31 cellular contexts compared by ENCODE assay signal in the genomic region with DNA sequence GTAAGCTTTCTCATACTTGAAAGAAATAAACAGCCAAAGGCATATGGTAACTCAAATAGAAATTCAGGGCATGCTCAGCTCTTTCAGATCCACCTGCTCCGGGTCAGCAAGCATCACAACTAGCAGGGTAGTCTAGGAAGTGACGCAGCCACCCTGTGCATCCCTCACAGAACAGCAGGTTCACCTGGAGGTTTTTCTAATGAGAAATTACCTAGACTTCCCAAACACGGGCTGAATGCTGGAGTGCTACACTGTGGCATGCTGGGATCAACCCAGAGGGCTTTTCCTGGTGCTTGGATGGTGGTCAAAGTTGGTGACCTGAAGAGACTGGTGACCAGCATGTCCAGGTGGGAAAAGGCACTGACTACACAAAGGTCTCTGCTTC.
DNase-seq lines count a peak whose midpoint lies in the region; TF ChIP-seq lines count a peak whose summit lies in the region.
"Had no signal": no experiment of that assay in that cellular context is flagged by ENCODE, and none has a peak within 500 bp of the region (broad histone marks: within the 10 kb centered on the region; RNA-seq: fewer than 3 reads in every experiment).

No MANE protein-coding gene starts in this region.

- no peaks in the 10 kb centered on the region for H3K27me3 Mint-ChIP-seq in neural crest cell (ENCODE audit: low read depth)
- H3K27me3 Mint-ChIP-seq: central memory CD8-positive, alpha-beta T cell had no signal

- H3K27me3 ChIP-seq in esophagus muscularis mucosa = no peaks in the 10 kb centered on the region
- H3K27me3 ChIP-seq: adrenal gland, body of pancreas, esophagus squamous epithelium, foreskin keratinocyte, MG63, neural progenitor cell, right atrium auricular region, upper lobe of left lung had no signal

- H3K27ac ChIP-seq in VCaP (peak overlapping the region; percentile 72), esophagus muscularis mucosa (replicated peaks in 1 of 4) (peak overlapping the region in 1 of 4 donors; percentile 85)
- H3K27ac ChIP-seq: A549, adrenal gland, body of pancreas, esophagus squamous epithelium, foreskin keratinocyte, left ventricle myocardium inferior, neural progenitor cell, parathyroid adenoma, right atrium auricular region, upper lobe of left lung had no signal

- H3K4me3 Mint-ChIP-seq in neural crest cell = no peak overlapping the region
- H3K4me3 Mint-ChIP-seq: central memory CD8-positive, alpha-beta T cell; neural progenitor cell had no signal

- H3K9me3 Mint-ChIP-seq in neural crest cell = no peaks in the 10 kb centered on the region
- H3K9me3 Mint-ChIP-seq: central memory CD8-positive, alpha-beta T cell; neural progenitor cell had no signal

- H3K4me1 Mint-ChIP-seq in neural crest cell = no peaks in the 10 kb centered on the region

- peaks cover 26 to 64% (median 57%) of the 10 kb centered on the region in 4 donors for H3K36me3 ChIP-seq in esophagus muscularis mucosa
- H3K36me3 ChIP-seq: neural progenitor cell had no signal

- no peak for TF ChIP-seq CTCF in VCaP (conservative IDR thresholded peaks at IDR 0.05)
- TF ChIP-seq CTCF in neural crest cell (conservative IDR thresholded peaks at IDR 0.05) = no peak
- TF ChIP-seq CTCF in esophagus muscularis mucosa (IDR thresholded peaks at IDR 0.05) = no peak

- peak; percentile 53 for DNase-seq in activated effector memory CD4-positive, alpha-beta T cell treated with anti-CD3 and anti-CD28 coated beads, Interleukin-2, amount 50 U/mL, for 16 hours
- DNase-seq in activated effector memory CD4-positive, alpha-beta T cell treated with Interleukin-2 at 50 U/mL for 16 hours = no peak
- no peak for DNase-seq in neural crest cell (ENCODE audit: low read depth, low spot score)
- DNase-seq in T1000 (lab: John Stamatoyannopoulos, UW) = no peak
- no peak for DNase-seq in esophagus muscularis mucosa (ENCODE audit: extremely low spot score)
- no peak for DNase-seq in activated gamma-delta T cell treated with Interleukin-2 at 50 U/mL for 16 hours
- DNase-seq in stimulated activated naive CD4-positive, alpha-beta T cell (lab: John Stamatoyannopoulos, UW) = no peak
- DNase-seq: activated CD4-positive, alpha-beta T cell treated with anti-CD3 and anti-CD28 coated beads for 1 hour; activated naive CD4-positive, alpha-beta T cell treated with Interleukin-2 at 50 U/mL for 16 hours; activated T-cell treated with anti-CD3 and anti-CD28 coated beads, Interleukin-2, amount 50 U/mL, for 1 hour; adrenal gland; dermis blood vessel endothelial cell; esophagus squamous epithelium; foreskin keratinocyte; KBM-7; left ventricle myocardium inferior; mesendoderm; MG63; NCI-H1930; NCI-H2171 treated with DMSO at 0.1 percent for 48 hours; NCI-H510A; stimulated activated CD8-positive, alpha-beta memory T cell treated with anti-CD3 and anti-CD28 coated beads, Interleukin-4, amount 100 ng/mL, for 48 hours; upper lobe of left lung had no signal

- TF ChIP-seq EP300 in esophagus muscularis mucosa (IDR thresholded peaks at IDR 0.05) = no peak

- H3K4me3 ChIP-seq in esophagus muscularis mucosa = no peak overlapping the region
- H3K4me3 ChIP-seq: A549, adrenal gland, body of pancreas, esophagus squamous epithelium, GM12878, left ventricle myocardium inferior, MG63, neural progenitor cell, right atrium auricular region, upper lobe of left lung had no signal

- peaks cover 5% of the 10 kb centered on the region for H3K36me3 Mint-ChIP-seq in neural crest cell (ENCODE audit: low read depth)

- intact Hi-C loops in esophagus muscularis mucosa (cut with DNase I) = loop anchor here (5.0 to 10.0 kb wide), 2 partner anchors 117 to 295 kb away; no protein-coding TSS in a partner anchor

- 89% methylated on average over 3 of the region's 3 CpGs for WGBS in esophagus muscularis mucosa

- H3K4me1 ChIP-seq in esophagus muscularis mucosa = peaks cover 18 to 31% (median 28%) of the 10 kb centered on the region in 4 donors
- H3K4me1 ChIP-seq: foreskin keratinocyte, neural progenitor cell had no signal

- TF ChIP-seq POLR2A in esophagus muscularis mucosa (IDR thresholded peaks at IDR 0.05; ENCODE audit: low read depth) = no peak

- H3K9me3 ChIP-seq in esophagus muscularis mucosa = no peaks in the 10 kb centered on the region
- H3K9me3 ChIP-seq: A549, adrenal gland, body of pancreas, esophagus squamous epithelium, left ventricle myocardium inferior, MG63, right atrium auricular region, upper lobe of left lung had no signal

- peak overlapping the region; percentile 59 for H3K27ac Mint-ChIP-seq in neural crest cell (ENCODE audit: unreplicated experiment)
- H3K27ac Mint-ChIP-seq: neural progenitor cell had no signal
